Comparison of ENCODE assay signal across 1 cellular context in the genomic region with DNA sequence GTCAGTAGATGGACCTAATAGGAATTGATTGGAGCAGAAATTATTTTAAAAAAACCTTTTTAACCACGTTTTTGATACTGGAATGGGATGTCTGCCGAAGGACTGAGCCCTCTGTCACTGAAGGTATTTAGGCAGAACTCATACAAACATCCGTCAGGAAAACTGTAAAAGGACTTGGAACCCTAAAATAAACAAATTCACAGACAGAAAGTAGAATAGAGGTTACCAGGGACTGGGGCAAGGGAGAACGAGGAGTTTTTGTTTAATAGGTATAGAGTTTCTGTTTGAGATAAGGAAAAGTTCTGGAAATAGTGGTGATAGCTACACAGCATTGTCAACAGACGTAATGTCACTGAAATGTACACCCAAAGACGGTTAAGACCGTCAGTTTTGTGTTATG.
A peak's percentile ranks its signal among the peaks of the same experiment; 100 is the strongest.
TF ChIP-seq lines count a peak whose summit lies in the region.

No MANE protein-coding gene starts in this region.

TF ChIP-seq in liver, 16 proteins besides CTCF, POLR2A, EP300 and RAD21 (continued from another document):
- TF ChIP-seq, protein P1, sequence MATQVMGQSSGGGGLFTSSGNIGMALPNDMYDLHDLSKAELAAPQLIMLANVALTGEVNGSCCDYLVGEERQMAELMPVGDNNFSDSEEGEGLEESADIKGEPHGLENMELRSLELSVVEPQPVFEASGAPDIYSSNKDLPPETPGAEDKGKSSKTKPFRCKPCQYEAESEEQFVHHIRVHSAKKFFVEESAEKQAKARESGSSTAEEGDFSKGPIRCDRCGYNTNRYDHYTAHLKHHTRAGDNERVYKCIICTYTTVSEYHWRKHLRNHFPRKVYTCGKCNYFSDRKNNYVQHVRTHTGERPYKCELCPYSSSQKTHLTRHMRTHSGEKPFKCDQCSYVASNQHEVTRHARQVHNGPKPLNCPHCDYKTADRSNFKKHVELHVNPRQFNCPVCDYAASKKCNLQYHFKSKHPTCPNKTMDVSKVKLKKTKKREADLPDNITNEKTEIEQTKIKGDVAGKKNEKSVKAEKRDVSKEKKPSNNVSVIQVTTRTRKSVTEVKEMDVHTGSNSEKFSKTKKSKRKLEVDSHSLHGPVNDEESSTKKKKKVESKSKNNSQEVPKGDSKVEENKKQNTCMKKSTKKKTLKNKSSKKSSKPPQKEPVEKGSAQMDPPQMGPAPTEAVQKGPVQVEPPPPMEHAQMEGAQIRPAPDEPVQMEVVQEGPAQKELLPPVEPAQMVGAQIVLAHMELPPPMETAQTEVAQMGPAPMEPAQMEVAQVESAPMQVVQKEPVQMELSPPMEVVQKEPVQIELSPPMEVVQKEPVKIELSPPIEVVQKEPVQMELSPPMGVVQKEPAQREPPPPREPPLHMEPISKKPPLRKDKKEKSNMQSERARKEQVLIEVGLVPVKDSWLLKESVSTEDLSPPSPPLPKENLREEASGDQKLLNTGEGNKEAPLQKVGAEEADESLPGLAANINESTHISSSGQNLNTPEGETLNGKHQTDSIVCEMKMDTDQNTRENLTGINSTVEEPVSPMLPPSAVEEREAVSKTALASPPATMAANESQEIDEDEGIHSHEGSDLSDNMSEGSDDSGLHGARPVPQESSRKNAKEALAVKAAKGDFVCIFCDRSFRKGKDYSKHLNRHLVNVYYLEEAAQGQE (IDR thresholded peaks at IDR 0.05) = no peak
- TF ChIP-seq, protein P2, sequence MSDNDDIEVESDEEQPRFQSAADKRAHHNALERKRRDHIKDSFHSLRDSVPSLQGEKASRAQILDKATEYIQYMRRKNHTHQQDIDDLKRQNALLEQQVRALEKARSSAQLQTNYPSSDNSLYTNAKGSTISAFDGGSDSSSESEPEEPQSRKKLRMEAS (IDR thresholded peaks at IDR 0.05) = no peak
- TF ChIP-seq HNF4G (IDR thresholded peaks at IDR 0.05) (no peak), SP1 (IDR thresholded peaks at IDR 0.05) (peak; percentile 70)
